Comparison of ENCODE assay signal across 9 cellular contexts in the genomic region with DNA sequence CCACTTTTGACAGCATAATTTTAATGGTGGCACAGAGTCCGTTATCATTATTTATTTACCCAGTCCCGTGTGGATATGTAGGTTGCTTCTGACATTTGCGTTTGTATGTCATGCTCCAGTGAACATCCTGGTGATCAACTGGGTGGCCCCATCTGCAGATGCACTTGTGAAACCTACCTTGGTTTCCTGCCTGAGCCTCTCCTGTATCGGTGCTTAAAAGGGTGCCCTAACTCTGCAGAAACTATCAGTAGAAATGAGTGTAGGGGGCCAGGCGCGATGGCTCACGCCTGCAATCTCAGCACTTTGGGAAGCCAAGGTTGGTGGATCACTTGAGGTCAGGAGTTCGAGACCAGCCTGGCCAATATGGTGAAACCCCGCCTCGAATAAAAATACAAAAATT.
A peak's percentile ranks its signal among the peaks of the same experiment; 100 is the strongest.
DNase-seq lines count a peak whose midpoint lies in the region; ATAC-seq and TF ChIP-seq lines count a peak whose summit lies in the region.
"Had no signal": no experiment of that assay in that cellular context is flagged by ENCODE, and none has a peak within 500 bp of the region (broad histone marks: within the 10 kb centered on the region; RNA-seq: fewer than 3 reads in every experiment).

No MANE protein-coding gene starts in this region.

- H3K36me3 Mint-ChIP-seq in activated naive CD4-positive, alpha-beta T cell treated with anti-CD3 and anti-CD28 coated beads, Interleukin-2, amount 50 U/mL, for 24 hours = no peaks in the 10 kb centered on the region

- peak overlapping the region in 2 of 11 experiments; percentile 45 to 47; a peak in 3 of 22 replicates for H3K9ac ChIP-seq in BLaER1 treated with 17β-estradiol and CSF1 and Interleukin-3, amounts not matched to agents 10 nM and 100 nM
- no peak overlapping the region for H3K9ac ChIP-seq in colonic mucosa (ENCODE audit: low read depth in 2 of 2, low read length in 2 of 2)

- no peak for TF ChIP-seq CTCF in colonic mucosa (IDR thresholded peaks at IDR 0.05)

- peak overlapping the region; percentile 78 to 98 (median 91) for H3K4me2 ChIP-seq in BLaER1 treated with 17β-estradiol and CSF1 and Interleukin-3, amounts not matched to agents 10 nM and 100 nM

- H3K4me1 Mint-ChIP-seq in activated naive CD4-positive, alpha-beta T cell treated with anti-CD3 and anti-CD28 coated beads, Interleukin-2, amount 50 U/mL, for 24 hours = peaks cover 25% of the 10 kb centered on the region

- H3K27me3 Mint-ChIP-seq in activated naive CD4-positive, alpha-beta T cell treated with anti-CD3 and anti-CD28 coated beads, Interleukin-2, amount 50 U/mL, for 24 hours = no peaks in the 10 kb centered on the region

- H3K36me3 ChIP-seq in BLaER1 treated with 17β-estradiol and CSF1 and Interleukin-3, amounts not matched to agents 10 nM and 100 nM = no peaks in the 10 kb centered on the region
- H3K36me3 ChIP-seq in colonic mucosa = no peaks in the 10 kb centered on the region

- 0 out of 22 replicates have a peak overlapping the region, but pooled peaks of 1 of the 11 experiments have one; percentile 62 for H3K27ac ChIP-seq in BLaER1 treated with 17β-estradiol and CSF1 and Interleukin-3, amounts not matched to agents 10 nM and 100 nM
- H3K27ac ChIP-seq in substantia nigra (ENCODE audit: low read depth, low read length, poor library complexity, severe bottlenecking) (no peak overlapping the region), colonic mucosa (no peak overlapping the region)
- H3K27ac ChIP-seq: C4-2B had no signal

- peak; percentile 68 for ATAC-seq in GM19455 (IDR thresholded peaks at IDR 0.05; ENCODE audit: unreplicated experiment)
- ATAC-seq in HG03378 (IDR thresholded peaks at IDR 0.05; ENCODE audit: unreplicated experiment) = peak; percentile 55

- H3K4me1 ChIP-seq in BLaER1 treated with 17β-estradiol and CSF1 and Interleukin-3, amounts not matched to agents 10 nM and 100 nM = peaks cover 47 to 59% (median 52%) of the 10 kb centered on the region in 10 experiments
- no peaks in the 10 kb centered on the region for H3K4me1 ChIP-seq in colonic mucosa

- H3K4me3 ChIP-seq in BLaER1 treated with 17β-estradiol and CSF1 and Interleukin-3, amounts not matched to agents 10 nM and 100 nM = peak overlapping the region in 4 of 10 experiments; percentile 14 to 39 (median 24); a peak in 3 of 20 replicates
- no peak overlapping the region for H3K4me3 ChIP-seq in colonic mucosa

- intact Hi-C loops in colonic mucosa (cut with DNase I) = no loop called here

- peaks cover 0 to 7% (median 0%) of the 10 kb centered on the region in 11 experiments; a peak in 3 of 22 replicates for H4K20me1 ChIP-seq in BLaER1 treated with 17β-estradiol and CSF1 and Interleukin-3, amounts not matched to agents 10 nM and 100 nM

- peak overlapping the region; percentile 39 for H3K4me3 Mint-ChIP-seq in activated naive CD4-positive, alpha-beta T cell treated with anti-CD3 and anti-CD28 coated beads, Interleukin-2, amount 50 U/mL, for 24 hours

- H3K9me3 ChIP-seq in BLaER1 treated with 17β-estradiol and CSF1 and Interleukin-3, amounts not matched to agents 10 nM and 100 nM (replicated peaks in 1 of 11) = peaks cover 0 to 10% (median 0%) of the 10 kb centered on the region in 11 experiments; a peak in 3 of 22 replicates
- H3K9me3 ChIP-seq in colonic mucosa = no peaks in the 10 kb centered on the region

- H3K27ac Mint-ChIP-seq in activated naive CD4-positive, alpha-beta T cell treated with anti-CD3 and anti-CD28 coated beads, Interleukin-2, amount 50 U/mL, for 24 hours = no peak overlapping the region

- H3K9me3 Mint-ChIP-seq in activated naive CD4-positive, alpha-beta T cell treated with anti-CD3 and anti-CD28 coated beads, Interleukin-2, amount 50 U/mL, for 24 hours = no peaks in the 10 kb centered on the region

- DNase-seq in substantia nigra (lab: John Stamatoyannopoulos, UW) = no peak
- DNase-seq in colonic mucosa = no peak
- no peak for DNase-seq in NCI-H1436 treated with DMSO at 0.1 percent for 48 hours (lab: John Stamatoyannopoulos, UW)
- no peak for DNase-seq in NCI-H2196 (lab: John Stamatoyannopoulos, UW; ENCODE audit: unreplicated experiment)

- H3K27me3 ChIP-seq in BLaER1 treated with 17β-estradiol and CSF1 and Interleukin-3, amounts not matched to agents 10 nM and 100 nM = peaks cover 0 to 21% (median 10%) of the 10 kb centered on the region in 11 experiments; a peak in 7 of 22 replicates
- no peaks in the 10 kb centered on the region for H3K27me3 ChIP-seq in colonic mucosa
